ENCODE assay signal across 29 cellular contexts in genomic region chr1:204615881-204616280, GRCh38.
"Had no signal": no experiment of that assay in that cellular context is flagged by ENCODE, and none has a peak within 500 bp of the region (broad histone marks: within the 10 kb centered on the region; RNA-seq: fewer than 3 reads in every experiment).

No MANE protein-coding gene starts in this region.

- ATAC-seq: activated CD4-positive, CD25-positive, alpha-beta regulatory T cell treated with anti-CD3 and anti-CD28 coated beads, Interleukin-2, amount 50 U/mL, for 24 hours; body of pancreas; effector memory CD8-positive, alpha-beta T cell; gastroesophageal sphincter; left cardiac atrium; left ventricle myocardium superior; right lobe of liver; stimulated activated naive CD8-positive, alpha-beta T cell treated with anti-CD3 and anti-CD28 coated beads, Interleukin-15, Interleukin-2, amounts not matched to agents 100 U/mL and 50 U/mL, for 24 hours had no signal

- H3K27me3 ChIP-seq: adrenal gland, body of pancreas, gastroesophageal sphincter, right lobe of liver, testis, transverse colon had no signal

- H3K36me3 ChIP-seq: adrenal gland, neutrophil, right lobe of liver, transverse colon had no signal

- H3K27ac ChIP-seq: adrenal gland, body of pancreas, gastroesophageal sphincter, neutrophil, right lobe of liver, testis, transverse colon, WERI-Rb-1 had no signal

- DNase-seq: activated CD4-positive, alpha-beta memory T cell treated with anti-CD3 and anti-CD28 coated beads for 36 hours; activated CD4-positive, alpha-beta T cell treated with anti-CD3 and anti-CD28 coated beads for 48 hours; activated CD8-positive, alpha-beta memory T cell treated with anti-CD3 and anti-CD28 coated beads, Interleukin-2, amount 50 U/mL, for 4 hours; activated effector memory CD4-positive, alpha-beta T cell treated with anti-CD3 and anti-CD28 coated beads, Interleukin-2, amount 50 U/mL, for 16 hours; activated naive CD4-positive, alpha-beta T cell treated with anti-CD3 and anti-CD28 coated beads for 36 hours; activated naive CD8-positive, alpha-beta T cell treated with anti-CD3 and anti-CD28 coated beads for 36 hours; activated T-cell treated with anti-CD3 and anti-CD28 coated beads, Interleukin-2, amount 50 U/mL, for 1 hour; adrenal gland; aorta; body of pancreas; cortex of kidney; effector memory CD8-positive, alpha-beta T cell; hippocampal formation; left cardiac atrium; left ventricle myocardium superior; right lobe of liver; stimulated activated CD4-positive, alpha-beta T cell treated with anti-CD3 and anti-CD28 coated beads, Interleukin-2, amount 100 ng/mL, for 48 hours; stimulated activated naive CD8-positive, alpha-beta T cell treated with anti-CD3 and anti-CD28 coated beads, Interleukin-15, Interleukin-2, amounts not matched to agents 100 U/mL and 50 U/mL, for 24 hours; T1000; testis; transverse colon; WERI-Rb-1 had no signal

- H3K27ac Mint-ChIP-seq: activated CD4-positive, alpha-beta memory T cell treated with anti-CD3 and anti-CD28 coated beads for 36 hours; activated naive CD4-positive, alpha-beta T cell treated with anti-CD3 and anti-CD28 coated beads for 36 hours; activated naive CD8-positive, alpha-beta T cell treated with anti-CD3 and anti-CD28 coated beads for 36 hours; activated T-helper 1 cell treated with anti-CD3 and anti-CD28 coated beads, Interleukin-12 subunit alpha, Interleukin-12 subunit beta, Interleukin-2, Interleukin-4 antibody, amounts not matched to agents 30 ng/mL and 10 ng/mL and 1 ng/mL, durations not matched to agents 14 hours and 24 hours and 36 hours; effector memory CD8-positive, alpha-beta T cell had no signal

- H3K4me1 ChIP-seq: adrenal gland, body of pancreas, gastroesophageal sphincter, right lobe of liver, transverse colon had no signal

- H3K36me3 Mint-ChIP-seq: activated CD4-positive, alpha-beta memory T cell treated with anti-CD3 and anti-CD28 coated beads for 36 hours; activated naive CD8-positive, alpha-beta T cell treated with anti-CD3 and anti-CD28 coated beads for 36 hours had no signal

- H3K9me3 Mint-ChIP-seq: activated CD4-positive, alpha-beta memory T cell treated with anti-CD3 and anti-CD28 coated beads for 36 hours; activated naive CD4-positive, alpha-beta T cell treated with anti-CD3 and anti-CD28 coated beads for 36 hours; activated naive CD8-positive, alpha-beta T cell treated with anti-CD3 and anti-CD28 coated beads for 36 hours; activated T-helper 1 cell treated with anti-CD3 and anti-CD28 coated beads, Interleukin-12 subunit alpha, Interleukin-12 subunit beta, Interleukin-2, Interleukin-4 antibody, amounts not matched to agents 30 ng/mL and 10 ng/mL and 1 ng/mL, durations not matched to agents 14 hours and 24 hours and 36 hours; effector memory CD8-positive, alpha-beta T cell; nephron had no signal

- H3K4me3 Mint-ChIP-seq: activated CD4-positive, alpha-beta memory T cell treated with anti-CD3 and anti-CD28 coated beads for 36 hours; activated naive CD4-positive, alpha-beta T cell treated with anti-CD3 and anti-CD28 coated beads for 36 hours; activated naive CD8-positive, alpha-beta T cell treated with anti-CD3 and anti-CD28 coated beads for 36 hours; activated T-helper 1 cell treated with anti-CD3 and anti-CD28 coated beads, Interleukin-12 subunit alpha, Interleukin-12 subunit beta, Interleukin-2, Interleukin-4 antibody, amounts not matched to agents 30 ng/mL and 10 ng/mL and 1 ng/mL, durations not matched to agents 14 hours and 24 hours and 36 hours; effector memory CD8-positive, alpha-beta T cell; nephron had no signal

- H3K4me1 Mint-ChIP-seq: activated naive CD8-positive, alpha-beta T cell treated with anti-CD3 and anti-CD28 coated beads for 36 hours had no signal

- H3K27me3 Mint-ChIP-seq: activated CD4-positive, alpha-beta memory T cell treated with anti-CD3 and anti-CD28 coated beads for 36 hours; activated naive CD8-positive, alpha-beta T cell treated with anti-CD3 and anti-CD28 coated beads for 36 hours had no signal

- H3K4me3 ChIP-seq: adrenal gland, body of pancreas, gastroesophageal sphincter, right lobe of liver, testis, transverse colon had no signal

- FAIRE-seq: endothelial cell of umbilical vein, keratinocyte had no signal

- H3K9me3 ChIP-seq: adrenal gland, body of pancreas, gastroesophageal sphincter, neutrophil, right lobe of liver, testis, transverse colon had no signal
